Comparison of ENCODE assay signal across 9 cellular contexts in the genomic region with DNA sequence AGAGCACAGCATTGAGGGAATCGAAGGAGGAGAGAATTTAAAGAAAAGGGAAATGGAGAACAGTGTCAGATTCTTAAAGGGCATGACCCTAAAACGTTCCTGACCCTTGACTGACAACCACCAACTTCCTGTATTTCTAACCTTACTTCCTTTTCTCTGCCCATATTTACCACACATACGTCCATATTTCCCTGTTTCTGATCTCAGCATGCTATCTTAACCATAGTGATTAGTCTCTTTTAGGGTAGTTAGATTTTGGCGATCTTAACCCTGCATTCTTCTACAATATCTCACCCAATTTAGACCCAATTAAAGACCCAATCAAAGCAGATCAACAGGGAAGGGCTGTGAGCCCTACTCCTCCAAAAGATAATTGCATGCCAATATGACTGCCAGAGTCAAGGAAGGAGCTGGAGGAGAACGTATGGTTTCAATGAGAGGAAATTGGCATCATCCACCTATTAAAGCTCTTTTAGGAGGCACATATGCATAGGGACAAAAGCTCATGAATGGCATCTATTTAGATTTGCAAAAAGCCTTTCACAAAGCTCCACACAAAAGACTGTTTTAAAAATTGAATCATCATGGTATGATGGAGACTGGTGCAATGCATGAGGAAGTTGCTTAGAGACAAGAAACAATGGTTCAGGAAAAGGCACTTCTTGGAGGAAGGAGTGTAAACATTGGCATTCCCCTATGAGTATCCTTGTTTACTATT. TPM values are rescaled to one million over a fixed set of nuclear protein-coding genes. Genes with fewer than 3 reads are reported as not detected.
DNase-seq lines count a peak whose midpoint lies in the region; ATAC-seq and TF ChIP-seq lines count a peak whose summit lies in the region.
"Had no signal": no experiment of that assay in that cellular context is flagged by ENCODE, and none has a peak within 500 bp of the region (broad histone marks: within the 10 kb centered on the region; RNA-seq: fewer than 3 reads in every experiment).

No MANE protein-coding gene starts in this region.

- DNase-seq in EL: peak; percentile 33
- peak; percentile 71 for DNase-seq in M059J (ENCODE audit: low read depth)
- DNase-seq in brain microvascular endothelial cell: peak; percentile 29
- DNase-seq in midbrain (lab: John Stamatoyannopoulos, UW): peak; percentile 27
- no peak for DNase-seq in coronary artery (ENCODE audit: low spot score)
- no peak for DNase-seq in NCI-H510A treated with DMSO at 0.1 percent for 48 hours (lab: John Stamatoyannopoulos, UW)
- DNase-seq: posterior cingulate gyrus had no signal

- no peak for ATAC-seq in GM19023 (IDR thresholded peaks at IDR 0.05; ENCODE audit: unreplicated experiment)
- no peak for ATAC-seq in activated CD4-positive, CD25-positive, alpha-beta regulatory T cell treated with anti-CD3 and anti-CD28 coated beads, Interleukin-2, amount 50 U/mL, for 24 hours

- in situ Hi-C loops in brain microvascular endothelial cell (cut with HindIII; ENCODE audit: low pct_ligation_motif_present, low sequenced_read_pairs): no loop called here

- no peaks in the 10 kb centered on the region for H3K36me3 ChIP-seq in brain microvascular endothelial cell (replicated peaks)

- H3K27ac ChIP-seq in brain microvascular endothelial cell: no peak overlapping the region
- peak overlapping the region in 1 of 2 donors; percentile 17 for H3K27ac ChIP-seq in coronary artery

- H3K4me3 ChIP-seq in brain microvascular endothelial cell (ENCODE audit: low read depth, low read length) (no peak overlapping the region), coronary artery (no peak overlapping the region)

- TF ChIP-seq CTCF in brain microvascular endothelial cell (IDR thresholded peaks at IDR 0.05; ENCODE audit: low read depth, low read length, missing control alignments) (no peak), coronary artery (IDR thresholded peaks at IDR 0.05) (no peak)

- no peaks in the 10 kb centered on the region for H3K27me3 ChIP-seq in brain microvascular endothelial cell (replicated peaks)

RNA-seq across cellular contexts. Expression of gene ARHGAP12, which starts 49.0 kb away (rescaled TPM):
- 16.5 and 17.4 TPM in 2 replicates for total RNA-seq in M059J (2014; rRNA removed; shearing (Covaris generic))

Comparison
In these comparisons a context has a peak if more than half of its experiments do, and no peak if none do; other contexts are left out.
1. DNase-seq: peak in EL (single experiment), M059J (single experiment), brain microvascular endothelial cell (single experiment) and midbrain (single experiment); none in coronary artery (single experiment) and NCI-H510A treated with DMSO at 0.1 percent for 48 hours (single experiment).